Comparison of ENCODE assay signal across 8 cellular contexts in genomic region chr2:177165103-177165583, GRCh38. TPM values are rescaled to one million over a fixed set of nuclear protein-coding genes. Genes with fewer than 3 reads are reported as not detected.
DNase-seq lines count a peak whose midpoint lies in the region; ATAC-seq and TF ChIP-seq lines count a peak whose summit lies in the region.

No MANE protein-coding gene starts in this region.

- H3K9me3 Mint-ChIP-seq in MCF 10A (ENCODE audit: unreplicated experiment) = no peaks in the 10 kb centered on the region
- no peaks in the 10 kb centered on the region for H3K9me3 Mint-ChIP-seq in activated CD4-positive, alpha-beta memory T cell treated with anti-CD3 and anti-CD28 coated beads for 36 hours

- peak overlapping the region; percentile 70 to 99 for H3K9ac ChIP-seq in liver (ENCODE audit: low read depth in 1 of 2, low read length in 2 of 2)

- H3K36me3 Mint-ChIP-seq in MCF 10A (ENCODE audit: insufficient read depth, unreplicated experiment) = peaks cover 5% of the 10 kb centered on the region
- H3K36me3 Mint-ChIP-seq in activated CD4-positive, alpha-beta memory T cell treated with anti-CD3 and anti-CD28 coated beads for 36 hours = no peaks in the 10 kb centered on the region

- no peak for TF ChIP-seq EP300 in upper lobe of left lung (IDR thresholded peaks at IDR 0.05)

- no peak overlapping the region for H3K4me3 Mint-ChIP-seq in MCF 10A (ENCODE audit: unreplicated experiment)
- H3K4me3 Mint-ChIP-seq in activated CD4-positive, alpha-beta memory T cell treated with anti-CD3 and anti-CD28 coated beads for 36 hours = no peak overlapping the region

- no peak for TF ChIP-seq CTCF in GM06990 (IDR thresholded peaks at IDR 0.05; ENCODE audit: insufficient read depth, low read length, poor library complexity, severe bottlenecking)
- TF ChIP-seq CTCF in MCF 10A (IDR thresholded peaks at IDR 0.05; ENCODE audit: unreplicated experiment) = no peak
- TF ChIP-seq CTCF in liver (IDR thresholded peaks at IDR 0.05; ENCODE audit: low read depth, low read length, missing input control) = no peak
- TF ChIP-seq CTCF in upper lobe of left lung (IDR thresholded peaks at IDR 0.05) = no peak

- 7% methylated on average over 8 of the region's 8 CpGs for WGBS in liver
- 22 to 25% methylated on average over 8 of the region's 8 CpGs for WGBS in upper lobe of left lung, 2 donors

- peaks cover 2 to 15% (median 11%) of the 10 kb centered on the region in 4 donors for H3K4me1 ChIP-seq in liver (ENCODE audit: control insufficient read depth in 4 of 4, insufficient read depth in 4 of 4, low read length in 3 of 4)
- H3K4me1 ChIP-seq in upper lobe of left lung = peaks cover 11 to 19% (median 16%) of the 10 kb centered on the region in 4 donors

- H3K4me3 ChIP-seq in GM06990 (replicated peaks; ENCODE audit: low read depth, low read length) = peak overlapping the region; percentile 44
- H3K4me3 ChIP-seq in liver (ENCODE audit: low read depth in 1 of 3, low read length in 3 of 3) = peak overlapping the region; percentile 12 to 60 (median 59)
- peak overlapping the region in 3 of 4 donors; percentile 27 to 46 (median 36) for H3K4me3 ChIP-seq in upper lobe of left lung

- intact Hi-C loops in MCF 10A (cut with micrococcal nuclease) = loop anchor here (2.0 to 10.0 kb wide), 3 partner anchors 252 to 560 kb away; no protein-coding TSS in a partner anchor
- intact Hi-C loops in activated CD4-positive, alpha-beta memory T cell treated with anti-CD3 and anti-CD28 coated beads for 36 hours (cut with micrococcal nuclease) = loop anchor here (2.0 to 10.0 kb wide), 5 partner anchors 252 to 950 kb away; partner anchors contain the start of gene RBM45

- POLR2A ChIA-PET in MCF 10A (lab: Yijun Ruan, JAX) = interaction anchor here (0.6 to 5.8 kb wide), 39 partner anchors 9 to 1159 kb away, joined by 3 to 198 read pairs (median 6); partner anchors contain the start of genes AGPS, HNRNPA3 and NFE2L2
- POLR2A ChIA-PET in activated CD4-positive, alpha-beta memory T cell treated with anti-CD3 and anti-CD28 coated beads for 36 hours (lab: Charles Lee) = interaction anchor here (0.6 to 2.9 kb wide), 10 partner anchors 16 to 317 kb away, joined by 3 to 17 read pairs (median 4); partner anchors contain the start of genes AGPS, HNRNPA3 and NFE2L2

- no peak for TF ChIP-seq RAD21 in liver (IDR thresholded peaks at IDR 0.05)

- H3K27ac ChIP-seq in liver (ENCODE audit: low read depth in 1 of 2, low read length in 2 of 2) (peak overlapping the region; percentile 85 to 94), upper lobe of left lung (peak overlapping the region; percentile 75 to 81 (median 78))

- DNase-seq in GM06990 (ENCODE audit: extremely low read depth, insufficient read length) = no peak
- peak; percentile 36 for DNase-seq in NCI-H2196 (lab: John Stamatoyannopoulos, UW; ENCODE audit: unreplicated experiment)
- DNase-seq in MCF 10A (ENCODE audit: unreplicated experiment) = peak; percentile 56
- DNase-seq in upper lobe of left lung = no peak
- no peak for DNase-seq in activated CD4-positive, alpha-beta memory T cell treated with anti-CD3 and anti-CD28 coated beads for 36 hours
- DNase-seq in iPS-NIHi11 (ENCODE audit: low spot score) = no peak

- H3K36me3 ChIP-seq in GM06990 (ENCODE audit: control insufficient read depth, insufficient read depth, low read length) (no peaks in the 10 kb centered on the region), liver (ENCODE audit: control insufficient read depth in 4 of 4, insufficient read depth in 3 of 4, low read depth in 1 of 4, low read length in 3 of 4) (no peaks in the 10 kb centered on the region), upper lobe of left lung (no peaks in the 10 kb centered on the region)

- H3K9me3 ChIP-seq in liver (ENCODE audit: control insufficient read depth in 4 of 4, low read length in 3 of 4) (no peaks in the 10 kb centered on the region), upper lobe of left lung (no peaks in the 10 kb centered on the region)

- H3K27me3 Mint-ChIP-seq in MCF 10A (ENCODE audit: insufficient read depth, unreplicated experiment) = no peaks in the 10 kb centered on the region
- no peaks in the 10 kb centered on the region for H3K27me3 Mint-ChIP-seq in activated CD4-positive, alpha-beta memory T cell treated with anti-CD3 and anti-CD28 coated beads for 36 hours

- H3K27ac Mint-ChIP-seq in MCF 10A (ENCODE audit: low read depth, unreplicated experiment) = no peak overlapping the region
- H3K27ac Mint-ChIP-seq in activated CD4-positive, alpha-beta memory T cell treated with anti-CD3 and anti-CD28 coated beads for 36 hours = no peak overlapping the region

- TF ChIP-seq POLR2A in upper lobe of left lung (IDR thresholded peaks at IDR 0.05) = peak in 1 of 4 donors; percentile 15

- TSS peak; percentile 76 for BruUV-seq in MCF 10A (replicated peaks; lab: Mats Ljungman, UMichigan)

- no peaks in the 10 kb centered on the region for H3K27me3 ChIP-seq in GM06990 (replicated peaks; ENCODE audit: control insufficient read depth, insufficient read depth, low read length)
- no peaks in the 10 kb centered on the region for H3K27me3 ChIP-seq in liver (ENCODE audit: control insufficient read depth in 4 of 4, insufficient read depth in 4 of 4, low read length in 3 of 4)
- H3K27me3 ChIP-seq in upper lobe of left lung = no peaks in the 10 kb centered on the region

- peaks cover 22% of the 10 kb centered on the region for H3K4me1 Mint-ChIP-seq in MCF 10A (ENCODE audit: insufficient read depth, unreplicated experiment)
- H3K4me1 Mint-ChIP-seq in activated CD4-positive, alpha-beta memory T cell treated with anti-CD3 and anti-CD28 coated beads for 36 hours (ENCODE audit: low read depth) = peaks cover 20% of the 10 kb centered on the region

- peak; percentile 57 to 85 for ATAC-seq in upper lobe of left lung (ENCODE audit: low FRiP score in 2 of 2)
- no peak for ATAC-seq in HG02870 (IDR thresholded peaks at IDR 0.05; ENCODE audit: unreplicated experiment)

- CTCF ChIA-PET in MCF 10A (lab: Yijun Ruan, JAX) = interaction anchor here (0.6 to 5.2 kb wide), 45 partner anchors 9 to 1232 kb away, joined by 3 to 52 read pairs (median 5); partner anchors contain the start of gene NFE2L2
- CTCF ChIA-PET in activated CD4-positive, alpha-beta memory T cell treated with anti-CD3 and anti-CD28 coated beads for 36 hours (lab: Charles Lee) = interaction anchor here (0.5 to 7.3 kb wide), 71 partner anchors 10 to 1038 kb away, joined by 3 to 111 read pairs (median 5); partner anchors contain the start of genes AGPS, HNRNPA3 and NFE2L2

TF ChIP-seq in liver, 16 proteins besides CTCF, POLR2A, EP300 and RAD21:
- TF ChIP-seq YY1 (IDR thresholded peaks at IDR 0.05) (peak; percentile 98), TAF1 (conservative IDR thresholded peaks at IDR 0.05) (no peak), FOXA1 (IDR thresholded peaks at IDR 0.05) (no peak), HNF4G (IDR thresholded peaks at IDR 0.05) (no peak), RXRA (IDR thresholded peaks at IDR 0.05) (peak in 1 of 2 donors; percentile 9), HNF4A (conservative IDR thresholded peaks at IDR 0.05) (no peak)

RNA-seq across cellular contexts. Expression of gene HNRNPA3, which starts 47.5 kb away (rescaled TPM):
- total RNA-seq in MCF 10A (2022) (142 and 179 TPM in 2 replicates), liver (10 to 100 TPM; 41.5 to 61.9 TPM), upper lobe of left lung (100 to 1,000 TPM in 2 of 6 donors, 10 to 100 TPM in 4; 53.2 to 146 (median 89.0) TPM)
- polyA plus RNA-seq in liver = 10 to 100 TPM; 22.9 to 72.5 TPM
- 100 to 1,000 TPM; 303 to 311 TPM for total RNA-seq in activated CD4-positive, alpha-beta memory T cell treated with anti-CD3 and anti-CD28 coated beads for 36 hours

Comparison
In these comparisons a context has a peak if more than half of its experiments do, and no peak if none do; other contexts are left out.
1. DNase-seq: peak in NCI-H2196 (single experiment) and MCF 10A (single experiment); none in GM06990 (single experiment), upper lobe of left lung (0 of 2), activated CD4-positive, alpha-beta memory T cell treated with anti-CD3 and anti-CD28 coated beads for 36 hours (single experiment) and iPS-NIHi11 (single experiment).
2. Peak in every context shown above with its lines, with median percentiles within 50 percentile points of each other: H3K4me3 ChIP-seq.